Comparison of ENCODE assay signal across 12 cellular contexts in the genomic region with DNA sequence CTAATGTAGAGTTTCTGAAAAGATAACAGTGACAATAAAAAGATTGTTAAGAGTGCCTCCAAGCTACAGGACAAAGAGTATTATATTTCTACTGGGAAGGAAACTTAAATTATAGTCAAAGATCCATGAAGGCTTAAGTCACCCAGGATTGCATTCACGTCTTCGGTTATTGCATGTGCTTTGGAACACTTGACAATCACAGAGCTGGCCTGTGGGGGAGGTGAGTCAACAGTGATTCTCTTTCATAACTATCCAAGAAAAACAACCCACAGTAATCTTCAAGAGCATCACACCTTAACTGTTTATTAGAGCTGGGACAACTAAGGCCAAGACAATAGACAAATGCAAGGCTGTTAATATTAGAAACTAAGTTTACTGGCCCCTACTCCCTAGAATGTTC. TPM values are rescaled to one million over a fixed set of nuclear protein-coding genes. Genes with fewer than 3 reads are reported as not detected.
DNase-seq lines count a peak whose midpoint lies in the region; ATAC-seq and TF ChIP-seq lines count a peak whose summit lies in the region.
"Had no signal": no experiment of that assay in that cellular context is flagged by ENCODE, and none has a peak within 500 bp of the region (broad histone marks: within the 10 kb centered on the region; RNA-seq: fewer than 3 reads in every experiment).

No MANE protein-coding gene starts in this region.

- no peaks in the 10 kb centered on the region for H3K27me3 Mint-ChIP-seq in activated T-cell treated with anti-CD3 and anti-CD28 coated beads, Interleukin-2, amount 50 U/mL, for 72 hours (ENCODE audit: low read depth)

- intact Hi-C loops in prostate gland (cut with DNase I): no loop called here
- intact Hi-C loops in esophagus squamous epithelium (cut with DNase I): no loop called here

- peak; percentile 75 for DNase-seq in EL
- peak; percentile 92 for DNase-seq in RPMI7951 (ENCODE audit: low read depth)
- DNase-seq in fibroblast of lung (ENCODE audit: low read depth in 2 of 2): peak; percentile 93 to 96
- peak; percentile 62 for DNase-seq in prostate gland (ENCODE audit: low spot score)
- no peak for DNase-seq in esophagus squamous epithelium (lab: John Stamatoyannopoulos, UW)
- no peak for DNase-seq in NCI-H146 treated with DMSO at 0.1 percent for 48 hours (lab: John Stamatoyannopoulos, UW; ENCODE audit: unreplicated experiment)
- DNase-seq in amygdala (lab: John Stamatoyannopoulos, UW): no peak
- no peak for DNase-seq in activated T-cell treated with anti-CD3 and anti-CD28 coated beads, Interleukin-2, amount 50 U/mL, for 72 hours
- DNase-seq: activated CD8-positive, alpha-beta memory T cell treated with anti-CD3 and anti-CD28 coated beads for 24 hours; cerebellar nuclear complex; left ventricle myocardium inferior; testis had no signal

- H3K4me3 Mint-ChIP-seq in activated T-cell treated with anti-CD3 and anti-CD28 coated beads, Interleukin-2, amount 50 U/mL, for 72 hours: no peak overlapping the region

- H3K36me3 Mint-ChIP-seq in activated T-cell treated with anti-CD3 and anti-CD28 coated beads, Interleukin-2, amount 50 U/mL, for 72 hours (ENCODE audit: insufficient read depth in 2 of 2): no peaks in the 10 kb centered on the region

- H2AFZ ChIP-seq in fibroblast of lung (ENCODE audit: low read length): no peak overlapping the region

- no peak overlapping the region for H3K4me3 ChIP-seq in fibroblast of lung (replicated peaks in 1 of 4; ENCODE audit: control extremely low read depth in 1 of 4, insufficient read depth in 1 of 4, low read depth in 3 of 4, low read length in 4 of 4)
- no peak overlapping the region for H3K4me3 ChIP-seq in prostate gland
- no peak overlapping the region for H3K4me3 ChIP-seq in esophagus squamous epithelium
- H3K4me3 ChIP-seq: left ventricle myocardium inferior, testis had no signal

- TF ChIP-seq POLR2A in prostate gland (IDR thresholded peaks at IDR 0.05): no peak
- TF ChIP-seq POLR2A in esophagus squamous epithelium (IDR thresholded peaks at IDR 0.05): no peak

- peaks cover 7% of the 10 kb centered on the region for H3K4me1 ChIP-seq in fibroblast of lung (ENCODE audit: control insufficient read depth, extremely low read depth, insufficient read depth, low read length)
- no peaks in the 10 kb centered on the region for H3K4me1 ChIP-seq in prostate gland (replicated peaks)
- H3K4me1 ChIP-seq in esophagus squamous epithelium: peaks cover 0 to 29% (median 0%) of the 10 kb centered on the region in 3 donors
- H3K4me1 ChIP-seq: left ventricle myocardium inferior, testis had no signal

- no peaks in the 10 kb centered on the region for H4K20me1 ChIP-seq in fibroblast of lung (ENCODE audit: control insufficient read depth, extremely low read depth, insufficient read depth, low read length)

- H3K27ac ChIP-seq in fibroblast of lung (ENCODE audit: insufficient read depth, low read length) (peak overlapping the region; percentile 19), prostate gland (peak overlapping the region in 1 of 2 donors; percentile 40), esophagus squamous epithelium (peak overlapping the region in 1 of 4 donors; percentile 14)
- H3K27ac ChIP-seq: left ventricle myocardium inferior, testis had no signal

- H3K4me2 ChIP-seq in fibroblast of lung (ENCODE audit: extremely low read depth, insufficient read depth, low read length): no peak overlapping the region

- H3K9ac ChIP-seq in fibroblast of lung (ENCODE audit: insufficient read depth, low read length): no peak overlapping the region

- no peak for TF ChIP-seq CTCF in fibroblast of lung (conservative IDR thresholded peaks at IDR 0.05 in 1 of 2, IDR thresholded peaks at IDR 0.05 in 1 of 2; ENCODE audit: low read depth in 1 of 2, low read length in 2 of 2)
- TF ChIP-seq CTCF in prostate gland (IDR thresholded peaks at IDR 0.05): no peak
- TF ChIP-seq CTCF in esophagus squamous epithelium (IDR thresholded peaks at IDR 0.05): no peak

- H3K27ac Mint-ChIP-seq in activated T-cell treated with anti-CD3 and anti-CD28 coated beads, Interleukin-2, amount 50 U/mL, for 72 hours: no peak overlapping the region

- no peaks in the 10 kb centered on the region for H3K4me1 Mint-ChIP-seq in activated T-cell treated with anti-CD3 and anti-CD28 coated beads, Interleukin-2, amount 50 U/mL, for 72 hours (ENCODE audit: low read depth)

- H3K79me2 ChIP-seq in fibroblast of lung (ENCODE audit: control insufficient read depth, insufficient read depth, low read length): peaks cover 72% of the 10 kb centered on the region

- no peak for ATAC-seq in activated T-cell treated with anti-CD3 and anti-CD28 coated beads, Interleukin-2, amount 50 U/mL, for 72 hours (replicated peaks in 1 of 2)

- H3K9me3 ChIP-seq in fibroblast of lung (ENCODE audit: control insufficient read depth, insufficient read depth, low read depth, low read length) (no peaks in the 10 kb centered on the region), prostate gland (no peaks in the 10 kb centered on the region), esophagus squamous epithelium (peaks cover 0 to 16% (median 6%) of the 10 kb centered on the region in 3 donors)
- H3K9me3 ChIP-seq: testis had no signal

- peaks cover 4 to 5% of the 10 kb centered on the region in 2 donors for H3K9me3 Mint-ChIP-seq in activated T-cell treated with anti-CD3 and anti-CD28 coated beads, Interleukin-2, amount 50 U/mL, for 72 hours

- H3K27me3 ChIP-seq in fibroblast of lung (ENCODE audit: control insufficient read depth, insufficient read depth, low read length) (no peaks in the 10 kb centered on the region), prostate gland (replicated peaks; ENCODE audit: insufficient read depth) (no peaks in the 10 kb centered on the region), esophagus squamous epithelium (peaks cover 0 to 6% (median 0%) of the 10 kb centered on the region in 4 donors)
- H3K27me3 ChIP-seq: testis had no signal

- H3K36me3 ChIP-seq in fibroblast of lung (ENCODE audit: control insufficient read depth, insufficient read depth, low read length) (no peaks in the 10 kb centered on the region), prostate gland (no peaks in the 10 kb centered on the region), esophagus squamous epithelium (no peaks in the 10 kb centered on the region)
- H3K36me3 ChIP-seq: left ventricle myocardium inferior had no signal

- 8% methylated on average over 2 of the region's 2 CpGs for WGBS in prostate gland
- WGBS in esophagus squamous epithelium, 2 donors: 3 to 22% methylated on average over 2 of the region's 2 CpGs

RNA-seq across cellular contexts. Expression of gene PDGFC, which starts 40.3 kb away (rescaled TPM):
- total RNA-seq in RPMI7951 (2014; rRNA removed; shearing (Covaris generic)): 54.7 and 58.9 TPM in 2 replicates
- total RNA-seq in fibroblast of lung: 67.3 and 103 TPM in 2 replicates
- 43.4 and 55.3 TPM in 2 replicates for polyA plus RNA-seq in fibroblast of lung
- polyA plus RNA-seq in fibroblast of lung (2012): 46.0 and 65.9 TPM in 2 replicates
- polyA minus RNA-seq in fibroblast of lung (ENCODE audit: low replicate concordance): 44.5 and 45.4 TPM in 2 replicates
- total RNA-seq in prostate gland: 10 to 100 TPM; 18.6 to 36.8 TPM
- 10 to 100 TPM in 2 of 4 donors, 1 to 10 TPM in 2; 2.9 to 22.1 (median 7.7) TPM for total RNA-seq in esophagus squamous epithelium
- not detected for total RNA-seq in activated T-cell treated with anti-CD3 and anti-CD28 coated beads, Interleukin-2, amount 50 U/mL, for 72 hours

Comparison
In these comparisons a context has a peak if more than half of its experiments do, and no peak if none do; other contexts are left out.
1. DNase-seq: peak in EL (single experiment), RPMI7951 (single experiment), fibroblast of lung (2 of 2) and prostate gland (single experiment); none in esophagus squamous epithelium (single experiment), NCI-H146 treated with DMSO at 0.1 percent for 48 hours (single experiment), amygdala (0 of 56) and activated T-cell treated with anti-CD3 and anti-CD28 coated beads, Interleukin-2, amount 50 U/mL, for 72 hours (0 of 2).